In genomic region chrX:25191403-25191802, GRCh38 we compare ENCODE assay signal across 18 cellular contexts.
A peak's percentile ranks its signal among the peaks of the same experiment; 100 is the strongest.
DNase-seq lines count a peak whose midpoint lies in the region; FAIRE-seq and TF ChIP-seq lines count a peak whose summit lies in the region.
"Had no signal": no experiment of that assay in that cellular context is flagged by ENCODE, and none has a peak within 500 bp of the region (broad histone marks: within the 10 kb centered on the region; RNA-seq: fewer than 3 reads in every experiment).

No MANE protein-coding gene starts in this region.

- H2AFZ ChIP-seq in KMS-11 (ENCODE audit: low read depth) (no peak overlapping the region), astrocyte (ENCODE audit: low read depth, low read length) (no peak overlapping the region)

- no peaks in the 10 kb centered on the region for H3K4me1 Mint-ChIP-seq in astrocyte (ENCODE audit: low read depth, unreplicated experiment)
- H3K4me1 Mint-ChIP-seq in progenitor cell of endocrine pancreas (ENCODE audit: low read depth): peaks cover 3% of the 10 kb centered on the region
- H3K4me1 Mint-ChIP-seq in osteocyte (ENCODE audit: unreplicated experiment): no peaks in the 10 kb centered on the region
- H3K4me1 Mint-ChIP-seq: activated naive CD8-positive, alpha-beta T cell treated with anti-CD3 and anti-CD28 coated beads, Interleukin-2, amount 50 U/mL, for 24 hours; central memory CD8-positive, alpha-beta T cell had no signal

- peaks cover 1% of the 10 kb centered on the region for H3K9me3 Mint-ChIP-seq in astrocyte (ENCODE audit: unreplicated experiment)
- H3K9me3 Mint-ChIP-seq in progenitor cell of endocrine pancreas (ENCODE audit: low read depth): no peaks in the 10 kb centered on the region
- H3K9me3 Mint-ChIP-seq in osteocyte (ENCODE audit: unreplicated experiment): peaks cover 8% of the 10 kb centered on the region

- H3K4me1 ChIP-seq in KMS-11 (ENCODE audit: low read depth, poor library complexity, severe bottlenecking) (no peaks in the 10 kb centered on the region), astrocyte (ENCODE audit: insufficient read depth, low read length) (no peaks in the 10 kb centered on the region)
- H3K4me1 ChIP-seq: SJCRH30, tibial artery had no signal

- H4K20me1 ChIP-seq in KMS-11 (ENCODE audit: insufficient read depth) (no peaks in the 10 kb centered on the region), astrocyte (ENCODE audit: insufficient read depth, low read length) (no peaks in the 10 kb centered on the region)

- no peak overlapping the region for H3K27ac Mint-ChIP-seq in astrocyte (ENCODE audit: unreplicated experiment)
- H3K27ac Mint-ChIP-seq in progenitor cell of endocrine pancreas: no peak overlapping the region
- no peak overlapping the region for H3K27ac Mint-ChIP-seq in osteocyte (ENCODE audit: unreplicated experiment)
- H3K27ac Mint-ChIP-seq: activated naive CD8-positive, alpha-beta T cell treated with anti-CD3 and anti-CD28 coated beads, Interleukin-2, amount 50 U/mL, for 24 hours; activated T-cell treated with anti-CD3 and anti-CD28 coated beads, Interleukin-2, amount 50 U/mL, for 72 hours; natural killer cell treated with Interleukin-12 subunit alpha and Interleukin-12 subunit beta and Interleukin-15 and Interleukin-18, amount 100 ng/mL, for 72 hours had no signal

- peak; percentile 31 for DNase-seq in NCI-H82 (lab: John Stamatoyannopoulos, UW)
- DNase-seq in NCI-H82 treated with DMSO at 0.1 percent for 48 hours (lab: John Stamatoyannopoulos, UW; ENCODE audit: unreplicated experiment): no peak
- no peak for DNase-seq in astrocyte (ENCODE audit: low read depth)
- DNase-seq in progenitor cell of endocrine pancreas (ENCODE audit: low spot score, unreplicated experiment): no peak
- DNase-seq in LoVo (ENCODE audit: low spot score): no peak
- DNase-seq in osteocyte (ENCODE audit: extremely low spot score, unreplicated experiment): no peak
- no peak for DNase-seq in NOMO-1 (lab: John Stamatoyannopoulos, UW; ENCODE audit: unreplicated experiment in 2 of 2)
- DNase-seq: activated naive CD8-positive, alpha-beta T cell treated with anti-CD3 and anti-CD28 coated beads, Interleukin-2, amount 50 U/mL, for 24 hours; activated T-cell treated with anti-CD3 and anti-CD28 coated beads, Interleukin-2, amount 50 U/mL, for 72 hours; NCI-H187; SJCRH30; stimulated activated CD4-positive, alpha-beta T cell treated with anti-CD3 and anti-CD28 coated beads, Interleukin-4, amount 100 ng/mL, for 24 hours; tibial artery had no signal

- FAIRE-seq in astrocyte (lab: Jason Lieb, UNC): peak; percentile 20
- FAIRE-seq: endometrium, frontal cortex had no signal

- H3K4me3 ChIP-seq in KMS-11 (IDR thresholded peaks at IDR 0.05; ENCODE audit: insufficient read depth, low read depth, low read length) (no peak overlapping the region), astrocyte (ENCODE audit: insufficient read depth, low read depth, low read length) (no peak overlapping the region)
- H3K4me3 ChIP-seq: SJCRH30, tibial artery had no signal

- H3K27me3 Mint-ChIP-seq in astrocyte (ENCODE audit: low read depth, unreplicated experiment) (no peaks in the 10 kb centered on the region), progenitor cell of endocrine pancreas (peaks cover 3% of the 10 kb centered on the region), osteocyte (ENCODE audit: unreplicated experiment) (no peaks in the 10 kb centered on the region)
- H3K27me3 Mint-ChIP-seq: activated naive CD8-positive, alpha-beta T cell treated with anti-CD3 and anti-CD28 coated beads, Interleukin-2, amount 50 U/mL, for 24 hours had no signal

- peak; percentile 16; the same call in 1 of the 2 replicates for TF ChIP-seq CTCF in KMS-11 (conservative IDR thresholded peaks at IDR 0.05; ENCODE audit: low read depth, low read length)
- no peak for TF ChIP-seq CTCF in astrocyte (IDR thresholded peaks at IDR 0.05; ENCODE audit: insufficient read depth, low read depth, low read length)
- TF ChIP-seq CTCF in progenitor cell of endocrine pancreas (IDR thresholded peaks at IDR 0.05; ENCODE audit: unreplicated experiment): peak; percentile 48
- TF ChIP-seq CTCF in osteocyte (IDR thresholded peaks at IDR 0.05): no peak

- H3K4me3 Mint-ChIP-seq in astrocyte (ENCODE audit: unreplicated experiment): no peak overlapping the region
- H3K4me3 Mint-ChIP-seq in progenitor cell of endocrine pancreas (ENCODE audit: low read depth): no peak overlapping the region
- no peak overlapping the region for H3K4me3 Mint-ChIP-seq in osteocyte (ENCODE audit: unreplicated experiment)
- H3K4me3 Mint-ChIP-seq: activated naive CD8-positive, alpha-beta T cell treated with anti-CD3 and anti-CD28 coated beads, Interleukin-2, amount 50 U/mL, for 24 hours; activated T-cell treated with anti-CD3 and anti-CD28 coated beads, Interleukin-2, amount 50 U/mL, for 72 hours; central memory CD8-positive, alpha-beta T cell; natural killer cell treated with Interleukin-12 subunit alpha and Interleukin-12 subunit beta and Interleukin-15 and Interleukin-18, amount 100 ng/mL, for 72 hours had no signal

- no peaks in the 10 kb centered on the region for H3K9me3 ChIP-seq in astrocyte (ENCODE audit: insufficient read depth, low read depth, low read length)
- H3K9me3 ChIP-seq: SJCRH30, tibial artery had no signal

- H3K79me2 ChIP-seq in KMS-11 (ENCODE audit: insufficient read depth, low read depth): no peaks in the 10 kb centered on the region
- H3K79me2 ChIP-seq in astrocyte (ENCODE audit: insufficient read depth, low read length): no peaks in the 10 kb centered on the region

- no peak overlapping the region for H3K4me2 ChIP-seq in KMS-11
- H3K4me2 ChIP-seq in astrocyte (ENCODE audit: low read length): no peak overlapping the region

- H3K27ac ChIP-seq in KMS-11 (no peak overlapping the region), astrocyte (ENCODE audit: low read depth, low read length) (no peak overlapping the region)
- H3K27ac ChIP-seq: SJCRH30, tibial artery had no signal

- H3K36me3 ChIP-seq in KMS-11 (ENCODE audit: insufficient read depth) (no peaks in the 10 kb centered on the region), astrocyte (ENCODE audit: insufficient read depth, low read length) (no peaks in the 10 kb centered on the region)
- H3K36me3 ChIP-seq: SJCRH30, tibial artery had no signal

- H3K36me3 Mint-ChIP-seq in astrocyte (ENCODE audit: low read depth, unreplicated experiment): no peaks in the 10 kb centered on the region
- H3K36me3 Mint-ChIP-seq in progenitor cell of endocrine pancreas (ENCODE audit: insufficient read depth): no peaks in the 10 kb centered on the region
- H3K36me3 Mint-ChIP-seq in osteocyte (ENCODE audit: unreplicated experiment): no peaks in the 10 kb centered on the region
- H3K36me3 Mint-ChIP-seq: natural killer cell treated with Interleukin-12 subunit alpha and Interleukin-12 subunit beta and Interleukin-15 and Interleukin-18, amount 100 ng/mL, for 72 hours had no signal

- H3K9ac ChIP-seq in KMS-11 (no peak overlapping the region), astrocyte (ENCODE audit: low read length) (no peak overlapping the region)

- no peaks in the 10 kb centered on the region for H3K27me3 ChIP-seq in KMS-11 (ENCODE audit: insufficient read depth, low read depth)
- no peaks in the 10 kb centered on the region for H3K27me3 ChIP-seq in astrocyte (ENCODE audit: insufficient read depth, low read length)
- H3K27me3 ChIP-seq: SJCRH30, tibial artery had no signal

Comparison
In these comparisons a context has a peak if more than half of its experiments do, and no peak if none do; other contexts are left out.
1. CTCF ChIP-seq: peak in KMS-11 (single experiment) and progenitor cell of endocrine pancreas (single experiment); none in astrocyte (single experiment) and osteocyte (single experiment).